In the genomic region with DNA sequence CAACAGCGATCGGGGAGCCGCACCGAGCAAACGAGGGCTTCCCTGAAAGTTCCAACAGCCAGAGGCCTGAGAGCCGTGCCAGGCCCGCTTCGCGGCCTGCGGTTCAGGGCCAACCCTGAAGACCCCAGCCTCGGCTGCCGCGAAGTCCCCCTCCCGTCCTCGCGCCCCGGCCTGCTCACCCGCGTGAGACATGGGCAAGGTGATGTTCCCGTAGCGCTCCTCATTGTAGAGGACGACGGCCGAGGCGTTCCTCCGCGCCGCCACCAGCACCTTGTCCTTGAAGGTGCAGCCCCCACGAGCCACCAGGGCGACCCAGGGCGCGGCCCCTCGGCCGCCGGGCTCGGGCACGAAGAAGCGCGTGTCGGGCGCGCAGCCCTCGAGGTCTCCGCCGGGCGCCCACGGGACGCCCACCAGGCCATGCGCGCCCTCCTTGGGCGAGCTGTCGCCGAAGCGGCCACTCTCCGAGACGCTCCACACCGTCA, we compare ENCODE assay signal across 8 cellular contexts. TPM values are rescaled to one million over a fixed set of nuclear protein-coding genes. Genes with fewer than 3 reads are reported as not detected.
DNase-seq lines count a peak whose midpoint lies in the region; ATAC-seq and TF ChIP-seq lines count a peak whose summit lies in the region.

No MANE protein-coding gene starts in this region.

- H3K4me1 ChIP-seq in SJSA1 (replicated peaks) (peaks cover 38% of the 10 kb centered on the region), liver (ENCODE audit: control insufficient read depth in 4 of 4, insufficient read depth in 4 of 4, low read length in 3 of 4) (peaks cover 7 to 44% (median 18%) of the 10 kb centered on the region in 4 donors)

- H3K9me3 ChIP-seq in SJSA1 (replicated peaks) (no peaks in the 10 kb centered on the region), liver (ENCODE audit: control insufficient read depth in 4 of 4, low read length in 3 of 4) (no peaks in the 10 kb centered on the region)

- DNase-seq in DMS 273 (lab: John Stamatoyannopoulos, UW; ENCODE audit: unreplicated experiment) = peak; percentile 65
- no peak for DNase-seq in DMS 273 treated with DMSO at 0.1 percent for 48 hours (lab: John Stamatoyannopoulos, UW)
- no peak for DNase-seq in SJSA1 (ENCODE audit: low read depth in 1 of 2, low spot score in 2 of 2)
- DNase-seq in caudate nucleus (lab: John Stamatoyannopoulos, UW) = peak in 2 of 61 donors; percentile 15 to 64
- peak in 4 of 49 donors; percentile 29 to 51 (median 38) for DNase-seq in substantia nigra (lab: John Stamatoyannopoulos, UW)
- no peak for DNase-seq in medulla oblongata (ENCODE audit: extremely low spot score)

- WGBS in liver = under 1% methylated on average over 57 of the region's 57 CpGs

- TF ChIP-seq CTCF in liver (IDR thresholded peaks at IDR 0.05; ENCODE audit: low read depth, low read length, missing input control) = peak; percentile 1

- H3K4me3 ChIP-seq in SJSA1 (peak overlapping the region; percentile 91), liver (ENCODE audit: low read depth in 1 of 3, low read length in 3 of 3) (peak overlapping the region; percentile 79 to 93 (median 91))

- H3K27ac ChIP-seq in SJSA1 (peak overlapping the region; percentile 47), caudate nucleus (ENCODE audit: low read depth, low read length) (peak overlapping the region; percentile 86), liver (ENCODE audit: low read depth in 1 of 2, low read length in 2 of 2) (peak overlapping the region; percentile 91 to 98), substantia nigra (ENCODE audit: low read depth, low read length, poor library complexity, severe bottlenecking) (peak overlapping the region; percentile 91)

- H3K27me3 ChIP-seq in SJSA1 (replicated peaks) (no peaks in the 10 kb centered on the region), liver (ENCODE audit: control insufficient read depth in 4 of 4, insufficient read depth in 4 of 4, low read length in 3 of 4) (no peaks in the 10 kb centered on the region)

- H3K36me3 ChIP-seq in SJSA1 (peaks cover 28% of the 10 kb centered on the region), liver (ENCODE audit: control insufficient read depth in 4 of 4, insufficient read depth in 3 of 4, low read depth in 1 of 4, low read length in 3 of 4) (no peaks in the 10 kb centered on the region)

- peak; percentile 12 for ATAC-seq in HG02885 (IDR thresholded peaks at IDR 0.05; ENCODE audit: poor library complexity, unreplicated experiment)

- no peak for TF ChIP-seq RAD21 in liver (IDR thresholded peaks at IDR 0.05)

- H3K9ac ChIP-seq in liver (ENCODE audit: low read depth in 1 of 2, low read length in 2 of 2) = peak overlapping the region; percentile 98 to 100

TF ChIP-seq in liver, 16 proteins besides CTCF, POLR2A, EP300 and RAD21:
- TF ChIP-seq JUND (IDR thresholded peaks at IDR 0.05) (no peak), HNF4G (IDR thresholded peaks at IDR 0.05) (no peak), HNF4A (conservative IDR thresholded peaks at IDR 0.05) (no peak)

RNA-seq across cellular contexts. Expression of a gene that starts 0.5 kb away (rescaled TPM):
- 32.2 and 37.6 TPM in 2 replicates for total RNA-seq in SJSA1 (2014; rRNA removed; shearing (Covaris generic))
- 10 to 100 TPM; 32.4 to 54.7 TPM for total RNA-seq in liver
- polyA plus RNA-seq in liver = 10 to 100 TPM; 14.1 to 25.8 TPM

RNA-seq across cellular contexts. Expression of a gene that starts 55.3 kb away (rescaled TPM):
- 44.2 and 59.8 TPM in 2 replicates for total RNA-seq in SJSA1 (2014; rRNA removed; shearing (Covaris generic))
- total RNA-seq in liver = 10 to 100 TPM; 12.7 to 14.3 TPM
- 10 to 100 TPM in 1 of 2 donors, 1 to 10 TPM in 1; 9.8 to 14.3 TPM for polyA plus RNA-seq in liver
